Comparison of ENCODE assay signal across 16 cellular contexts in the genomic region with DNA sequence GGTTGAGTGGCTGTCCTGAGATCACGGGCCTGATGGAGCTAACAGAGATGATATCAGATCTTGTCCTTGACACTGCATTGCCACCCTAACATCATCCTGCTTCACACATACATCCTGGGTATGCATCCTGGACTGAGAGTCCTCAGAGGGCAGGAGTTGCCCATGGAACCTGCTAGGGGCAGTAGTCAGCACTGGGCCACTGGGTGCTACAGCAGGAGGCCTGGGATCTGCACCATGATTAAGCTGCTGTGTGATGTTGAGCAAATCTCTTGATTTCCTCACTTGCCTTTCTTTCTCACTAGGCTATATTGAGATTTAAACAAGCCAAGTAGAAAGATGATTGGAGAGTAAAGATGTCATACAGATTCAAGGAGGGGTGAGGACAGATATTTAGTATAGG. TPM values are rescaled to one million over a fixed set of nuclear protein-coding genes. Genes with fewer than 3 reads are reported as not detected.
DNase-seq lines count a peak whose midpoint lies in the region; ATAC-seq and TF ChIP-seq lines count a peak whose summit lies in the region.
"Had no signal": no experiment of that assay in that cellular context is flagged by ENCODE, and none has a peak within 500 bp of the region (broad histone marks: within the 10 kb centered on the region; RNA-seq: fewer than 3 reads in every experiment).

No MANE protein-coding gene starts in this region.

- ATAC-seq in GM23338 (peak; percentile 21), HG03521 (IDR thresholded peaks at IDR 0.05; ENCODE audit: unreplicated experiment) (no peak)
- ATAC-seq: heart left ventricle had no signal

- no peaks in the 10 kb centered on the region for H3F3A ChIP-seq in GM23338 (replicated peaks; ENCODE audit: low read depth)

- H4K20me1 ChIP-seq in GM23338 (replicated peaks; ENCODE audit: insufficient read depth), result no peaks in the 10 kb centered on the region
- H4K20me1 ChIP-seq: BLaER1 treated with 17β-estradiol and CSF1 and Interleukin-3, amounts not matched to agents 10 nM and 100 nM had no signal

- peaks cover 11% of the 10 kb centered on the region for H3K27me3 Mint-ChIP-seq in GM23338 (ENCODE audit: insufficient read depth, low read depth, poor library complexity)

- in situ Hi-C loops in SK-MEL-5 (cut with HindIII; ENCODE audit: low pct_unique_long_range_greater_than_20kb, low sequenced_read_pairs), result loop anchor here (25.0 kb wide), 1 partner anchor 97 kb away; no protein-coding TSS in a partner anchor

- H3K36me3 ChIP-seq in GM23338 (ENCODE audit: insufficient read depth), result no peaks in the 10 kb centered on the region
- H3K36me3 ChIP-seq: BLaER1 treated with 17β-estradiol and CSF1 and Interleukin-3, amounts not matched to agents 10 nM and 100 nM; heart left ventricle had no signal

- no peaks in the 10 kb centered on the region for H3K79me2 ChIP-seq in GM23338 (replicated peaks; ENCODE audit: insufficient read depth)

- no peaks in the 10 kb centered on the region for H3K9me3 Mint-ChIP-seq in GM23338
- H3K9me3 Mint-ChIP-seq: memory B cell, nephron progenitor cell had no signal

- TF ChIP-seq CTCF in AG09309 (IDR thresholded peaks at IDR 0.05; ENCODE audit: control insufficient read depth, insufficient read depth, low read depth, low read length, missing control alignments) (peak; percentile 37), GM23338 (conservative IDR thresholded peaks at IDR 0.05; ENCODE audit: low read depth in 2 of 2) (no peak; a peak in 1 of 4 replicates), foreskin fibroblast (IDR thresholded peaks at IDR 0.05; ENCODE audit: low read depth, low read length) (peak; percentile 7)

- H3K4me1 ChIP-seq in GM23338 (ENCODE audit: insufficient read depth), result no peaks in the 10 kb centered on the region

- H3K4me3 Mint-ChIP-seq in GM23338, result no peak overlapping the region
- H3K4me3 Mint-ChIP-seq: memory B cell, nephron progenitor cell had no signal

- no peaks in the 10 kb centered on the region for H3K9me2 ChIP-seq in GM23338 (ENCODE audit: insufficient read depth)

- no peak overlapping the region for H3K27ac Mint-ChIP-seq in GM23338
- H3K27ac Mint-ChIP-seq: memory B cell, nephron progenitor cell had no signal

- H3K27ac ChIP-seq in GM23338 (ENCODE audit: low read depth) (no peak overlapping the region), caudate nucleus (ENCODE audit: low read depth, low read length) (no peak overlapping the region)
- H3K27ac ChIP-seq: BLaER1 treated with 17β-estradiol and CSF1 and Interleukin-3, amounts not matched to agents 10 nM and 100 nM; heart left ventricle; SK-N-MC had no signal

- no peaks in the 10 kb centered on the region for H3K36me3 Mint-ChIP-seq in GM23338 (ENCODE audit: low read depth)
- H3K36me3 Mint-ChIP-seq: memory B cell had no signal

- H3K4me1 Mint-ChIP-seq in GM23338, result no peaks in the 10 kb centered on the region
- H3K4me1 Mint-ChIP-seq: memory B cell had no signal

- no peak overlapping the region for H3K4me2 ChIP-seq in GM23338
- H3K4me2 ChIP-seq: BLaER1 treated with 17β-estradiol and CSF1 and Interleukin-3, amounts not matched to agents 10 nM and 100 nM had no signal

- no peak for DNase-seq in AG09309 (ENCODE audit: low read depth)
- no peak for DNase-seq in GM23338 (ENCODE audit: low spot score)
- peak; percentile 51 for DNase-seq in SK-MEL-5 (ENCODE audit: low read depth, low spot score)
- DNase-seq in foreskin fibroblast, result peak in 1 of 2 donors; percentile 36
- DNase-seq in NCI-H1092 (lab: John Stamatoyannopoulos, UW), result no peak
- DNase-seq in caudate nucleus (lab: John Stamatoyannopoulos, UW), result no peak
- DNase-seq in stimulated activated CD4-positive, alpha-beta T cell treated with anti-CD3 and anti-CD28 coated beads, Interleukin-12 subunit alpha, Interleukin-12 subunit beta, amount 100 ng/mL, for 4 hours, result no peak
- DNase-seq: DMS79 treated with DMSO at 0.1 percent for 48 hours, GOT3, heart left ventricle, NCI-H1092 treated with DMSO at 0.1 percent for 48 hours, nephron progenitor cell had no signal

- 0 out of 2 replicates have a peak overlapping the region, but pooled peaks have one; percentile 28 for H2AFZ ChIP-seq in GM23338

- H3K4me3 ChIP-seq in AG09309 (ENCODE audit: control insufficient read depth, low read depth, low read length), result no peak overlapping the region
- H3K4me3 ChIP-seq in GM23338, result no peak overlapping the region
- H3K4me3 ChIP-seq in foreskin fibroblast (ENCODE audit: low read depth in 1 of 2, low read length in 2 of 2), result no peak overlapping the region
- H3K4me3 ChIP-seq: BLaER1 treated with 17β-estradiol and CSF1 and Interleukin-3, amounts not matched to agents 10 nM and 100 nM; heart left ventricle; SK-N-MC had no signal

- H3K27me3 ChIP-seq in GM23338 (ENCODE audit: insufficient read depth), result no peaks in the 10 kb centered on the region
- H3K27me3 ChIP-seq: BLaER1 treated with 17β-estradiol and CSF1 and Interleukin-3, amounts not matched to agents 10 nM and 100 nM had no signal

TF ChIP-seq in GM23338, 12 proteins besides CTCF, POLR2A, EP300 and RAD21 (continues in another document):
- TF ChIP-seq, protein P1, sequence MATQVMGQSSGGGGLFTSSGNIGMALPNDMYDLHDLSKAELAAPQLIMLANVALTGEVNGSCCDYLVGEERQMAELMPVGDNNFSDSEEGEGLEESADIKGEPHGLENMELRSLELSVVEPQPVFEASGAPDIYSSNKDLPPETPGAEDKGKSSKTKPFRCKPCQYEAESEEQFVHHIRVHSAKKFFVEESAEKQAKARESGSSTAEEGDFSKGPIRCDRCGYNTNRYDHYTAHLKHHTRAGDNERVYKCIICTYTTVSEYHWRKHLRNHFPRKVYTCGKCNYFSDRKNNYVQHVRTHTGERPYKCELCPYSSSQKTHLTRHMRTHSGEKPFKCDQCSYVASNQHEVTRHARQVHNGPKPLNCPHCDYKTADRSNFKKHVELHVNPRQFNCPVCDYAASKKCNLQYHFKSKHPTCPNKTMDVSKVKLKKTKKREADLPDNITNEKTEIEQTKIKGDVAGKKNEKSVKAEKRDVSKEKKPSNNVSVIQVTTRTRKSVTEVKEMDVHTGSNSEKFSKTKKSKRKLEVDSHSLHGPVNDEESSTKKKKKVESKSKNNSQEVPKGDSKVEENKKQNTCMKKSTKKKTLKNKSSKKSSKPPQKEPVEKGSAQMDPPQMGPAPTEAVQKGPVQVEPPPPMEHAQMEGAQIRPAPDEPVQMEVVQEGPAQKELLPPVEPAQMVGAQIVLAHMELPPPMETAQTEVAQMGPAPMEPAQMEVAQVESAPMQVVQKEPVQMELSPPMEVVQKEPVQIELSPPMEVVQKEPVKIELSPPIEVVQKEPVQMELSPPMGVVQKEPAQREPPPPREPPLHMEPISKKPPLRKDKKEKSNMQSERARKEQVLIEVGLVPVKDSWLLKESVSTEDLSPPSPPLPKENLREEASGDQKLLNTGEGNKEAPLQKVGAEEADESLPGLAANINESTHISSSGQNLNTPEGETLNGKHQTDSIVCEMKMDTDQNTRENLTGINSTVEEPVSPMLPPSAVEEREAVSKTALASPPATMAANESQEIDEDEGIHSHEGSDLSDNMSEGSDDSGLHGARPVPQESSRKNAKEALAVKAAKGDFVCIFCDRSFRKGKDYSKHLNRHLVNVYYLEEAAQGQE (IDR thresholded peaks at IDR 0.05; ENCODE audit: unreplicated experiment), result no peak
- TF ChIP-seq ZNF114 (CRISPR knock-in tag; IDR thresholded peaks at IDR 0.05) (no peak), NANOG (IDR thresholded peaks at IDR 0.05; ENCODE audit: borderline replicate concordance) (no peak), POLR2AphosphoS5 (IDR thresholded peaks at IDR 0.05; ENCODE audit: low read depth) (no peak)

RNA-seq across cellular contexts. Expression of a gene that starts 22.1 kb away (rescaled TPM):
- total RNA-seq in GM23338 (2014; rRNA removed; shearing (Covaris generic)), result 564 and 584 TPM in 2 replicates
- 130 and 141 TPM in 2 replicates for polyA plus RNA-seq in GM23338 (2016; fragmentation: Nextera tagmentation; extraction: Ambion mirVana)
- 995 and 1,087 TPM in 2 replicates for total RNA-seq in SK-MEL-5 (2014; rRNA removed; shearing (Covaris generic))
- 424 and 486 TPM in 2 replicates for polyA plus RNA-seq in SK-MEL-5 (2015; cell fraction: cytosol; rRNA removed)
- 135 and 229 TPM in 2 replicates for polyA plus RNA-seq in SK-MEL-5 (2015; cell fraction: nucleus; rRNA removed)

RNA-seq across cellular contexts. Expression of a gene that starts 35.2 kb away (rescaled TPM):
- 537 and 552 TPM in 2 replicates for total RNA-seq in GM23338 (2014; rRNA removed; shearing (Covaris generic))
- 1,013 and 1,049 TPM in 2 replicates for polyA plus RNA-seq in GM23338 (2016; fragmentation: Nextera tagmentation; extraction: Ambion mirVana)
- 1.0 and 1.6 TPM in 2 replicates for total RNA-seq in SK-MEL-5 (2014; rRNA removed; shearing (Covaris generic))
- 2.5 and 2.7 TPM in 2 replicates for polyA plus RNA-seq in SK-MEL-5 (2015; cell fraction: cytosol; rRNA removed)
- 4.8 TPM in 1 of 2 replicates, not detected in the other for polyA plus RNA-seq in SK-MEL-5 (2015; cell fraction: nucleus; rRNA removed)

Comparison
In these comparisons a context has a peak if more than half of its experiments do, and no peak if none do; other contexts are left out.
1. CTCF ChIP-seq: peak in AG09309 (single experiment) and foreskin fibroblast (single experiment); none in GM23338 (0 of 2).
2. RNA of a gene that starts 35.2 kb away (total RNA-seq): 537 to 552 TPM in GM23338; 1.0 to 1.6 TPM in SK-MEL-5; every median in the first group is over 100 times any median in the second.